In genomic region chr14:80726211-80726610, GRCh38 we compare ENCODE assay signal across 27 cellular contexts.
DNase-seq lines count a peak whose midpoint lies in the region; ATAC-seq lines count a peak whose summit lies in the region.
"Had no signal": no experiment of that assay in that cellular context is flagged by ENCODE, and none has a peak within 500 bp of the region (broad histone marks: within the 10 kb centered on the region; RNA-seq: fewer than 3 reads in every experiment).

No MANE protein-coding gene starts in this region.

- H3K36me3 ChIP-seq in HAP-1 (replicated peaks), result no peaks in the 10 kb centered on the region
- H3K36me3 ChIP-seq: BE2C, BLaER1 had no signal

- ATAC-seq in HG02884 (IDR thresholded peaks at IDR 0.05; ENCODE audit: unreplicated experiment), result no peak
- ATAC-seq: A549; CD8-positive, alpha-beta T cell had no signal

- no peaks in the 10 kb centered on the region for H3K27me3 ChIP-seq in HAP-1 (ENCODE audit: low read depth)
- H3K27me3 ChIP-seq: BE2C; BLaER1; BLaER1 treated with 17β-estradiol and CSF1 and Interleukin-3, amounts not matched to agents 10 nM and 100 nM had no signal

- DNase-seq in NCI-H2227 treated with DMSO at 0.1 percent for 48 hours (lab: John Stamatoyannopoulos, UW) (peak; percentile 7), NCI-H2227 (lab: John Stamatoyannopoulos, UW; ENCODE audit: unreplicated experiment) (no peak), HAP-1 (ENCODE audit: low spot score in 2 of 2) (peak; percentile 9 to 92)
- DNase-seq: 8988T; ACHN; AML-193; BE2C; C1 segment of cervical spinal cord; Caco-2; Calu3; CD4-positive, alpha-beta memory T cell; CD4-positive, alpha-beta T cell; CD4-positive, CD25-positive, alpha-beta regulatory T cell; CD8-positive, alpha-beta memory T cell; CD8-positive, alpha-beta T cell; COR-L47; DMS 273 treated with DMSO at 0.1 percent for 48 hours; DMS153; DMS53; DMS79; DMS79 treated with DMSO at 0.1 percent for 48 hours; DND-41; EL had no signal

- no peak overlapping the region for H3K4me3 ChIP-seq in HAP-1
- H3K4me3 ChIP-seq: A549; BLaER1; BLaER1 treated with 17β-estradiol and CSF1 and Interleukin-3, amounts not matched to agents 10 nM and 100 nM had no signal

- peaks cover 12% of the 10 kb centered on the region for H3K4me1 ChIP-seq in HAP-1
- H3K4me1 ChIP-seq: A549; BE2C; BLaER1; BLaER1 treated with 17β-estradiol and CSF1 and Interleukin-3, amounts not matched to agents 10 nM and 100 nM; Caco-2 had no signal

- in situ Hi-C loops in HAP-1 (cut with MboI; ENCODE audit: low sequenced_read_pairs), result no loop called here

- H3K9me3 ChIP-seq in HAP-1, result no peaks in the 10 kb centered on the region
- H3K9me3 ChIP-seq: A549; BE2C; BLaER1; BLaER1 treated with 17β-estradiol and CSF1 and Interleukin-3, amounts not matched to agents 10 nM and 100 nM; Caco-2 had no signal
